In genomic region chr5:136364307-136364706, GRCh38 we compare ENCODE assay signal across 12 cellular contexts. TPM values are rescaled to one million over a fixed set of nuclear protein-coding genes. Genes with fewer than 3 reads are reported as not detected.
A peak's percentile ranks its signal among the peaks of the same experiment; 100 is the strongest.
DNase-seq lines count a peak whose midpoint lies in the region; ATAC-seq and TF ChIP-seq lines count a peak whose summit lies in the region.
"Had no signal": no experiment of that assay in that cellular context is flagged by ENCODE, and none has a peak within 500 bp of the region (broad histone marks: within the 10 kb centered on the region; RNA-seq: fewer than 3 reads in every experiment).

No MANE protein-coding gene starts in this region.

- no peak overlapping the region for H3K4me3 ChIP-seq in AG10803 (ENCODE audit: low read length)
- H3K4me3 ChIP-seq in PC-9 = no peak overlapping the region
- no peak overlapping the region for H3K4me3 ChIP-seq in adrenal gland
- H3K4me3 ChIP-seq: colonic mucosa had no signal

- POLR2A ChIA-PET in PC-9 (lab: Charles Lee; ENCODE audit: unreplicated experiment) = no interaction called here

- BruUV-seq in PC-9 (replicated peaks; lab: Mats Ljungman, UMichigan) = no TSS peak

- no peak for DNase-seq in AG10803 (ENCODE audit: low read depth)
- no peak for DNase-seq in GM20000 (ENCODE audit: low spot score)
- no peak for DNase-seq in PC-9
- DNase-seq in foreskin keratinocyte = no peak
- no peak for DNase-seq in adrenal gland
- DNase-seq in COLO829 (ENCODE audit: low spot score) = no peak
- DNase-seq: activated CD8-positive, alpha-beta memory T cell treated with anti-CD3 and anti-CD28 coated beads, Interleukin-2, amount 50 U/mL, for 48 hours; colonic mucosa; NCI-H2081 treated with DMSO at 0.1 percent for 48 hours had no signal

- WGBS in adrenal gland, 4 donors = 52 to 70% (median 60%) methylated on average over 2 of the region's 2 CpGs

- no peak overlapping the region for H3K4me2 ChIP-seq in PC-9

- no peaks in the 10 kb centered on the region for H3F3A ChIP-seq in PC-9 (ENCODE audit: insufficient read depth, low read depth)

- H3K36me3 ChIP-seq in PC-9 (ENCODE audit: low read depth) = no peaks in the 10 kb centered on the region
- H3K36me3 ChIP-seq in adrenal gland (replicated peaks in 1 of 2) = no peaks in the 10 kb centered on the region
- H3K36me3 ChIP-seq: colonic mucosa had no signal

- ATAC-seq in foreskin keratinocyte (no peak), HG03175 (IDR thresholded peaks at IDR 0.05; ENCODE audit: unreplicated experiment) (no peak), GM18519 (IDR thresholded peaks at IDR 0.05; ENCODE audit: low FRiP score, unreplicated experiment) (no peak)

- TF ChIP-seq POLR2A in adrenal gland (IDR thresholded peaks at IDR 0.05) = no peak

- H2AFZ ChIP-seq in PC-9 = no peak overlapping the region

- H3K4me1 ChIP-seq in PC-9 (replicated peaks; ENCODE audit: insufficient read depth) = no peaks in the 10 kb centered on the region
- no peaks in the 10 kb centered on the region for H3K4me1 ChIP-seq in foreskin keratinocyte
- no peaks in the 10 kb centered on the region for H3K4me1 ChIP-seq in adrenal gland (replicated peaks in 1 of 2)
- H3K4me1 ChIP-seq: colonic mucosa had no signal

- TF ChIP-seq CTCF in AG10803 (conservative IDR thresholded peaks at IDR 0.05; ENCODE audit: low read length) = peak; percentile 22; the same call in 1 of the 2 replicates
- TF ChIP-seq CTCF in GM20000 (IDR thresholded peaks at IDR 0.05; ENCODE audit: extremely low read depth, missing control alignments) = peak; percentile 30
- TF ChIP-seq CTCF in PC-9 (conservative IDR thresholded peaks at IDR 0.05) = peak; percentile 78
- peak; percentile 50 for TF ChIP-seq CTCF in foreskin keratinocyte (conservative IDR thresholded peaks at IDR 0.05)
- TF ChIP-seq CTCF in adrenal gland (IDR thresholded peaks at IDR 0.05) = peak in 2 of 6 experiments; percentile 22 to 30

- H3K9me3 ChIP-seq in PC-9 (ENCODE audit: insufficient read depth, low read depth) = no peaks in the 10 kb centered on the region
- no peaks in the 10 kb centered on the region for H3K9me3 ChIP-seq in adrenal gland (replicated peaks in 1 of 3)
- H3K9me3 ChIP-seq: colonic mucosa had no signal

- H3K9me2 ChIP-seq in PC-9 (ENCODE audit: insufficient read depth) = no peaks in the 10 kb centered on the region; the same call in 1 of the 2 replicates

- H4K20me1 ChIP-seq in PC-9 (ENCODE audit: insufficient read depth) = no peaks in the 10 kb centered on the region

- H3K79me2 ChIP-seq in PC-9 (ENCODE audit: low read depth) = no peaks in the 10 kb centered on the region

- H3K27ac ChIP-seq in PC-9 (no peak overlapping the region), foreskin keratinocyte (no peak overlapping the region), adrenal gland (no peak overlapping the region)
- H3K27ac ChIP-seq: colonic mucosa had no signal

- H3K27me3 ChIP-seq in PC-9 (ENCODE audit: insufficient read depth, low read depth) = no peaks in the 10 kb centered on the region
- peaks cover 4% of the 10 kb centered on the region for H3K27me3 ChIP-seq in foreskin keratinocyte
- peaks cover 4% of the 10 kb centered on the region for H3K27me3 ChIP-seq in adrenal gland
- H3K27me3 ChIP-seq: colonic mucosa had no signal

- CTCF ChIA-PET in PC-9 (lab: Charles Lee) = no interaction called here

- intact Hi-C loops in PC-9 (cut with micrococcal nuclease; ENCODE audit: unreplicated experiment) = loop anchor here (1.0 to 5.0 kb wide), 3 partner anchors 112 to 406 kb away; no protein-coding TSS in a partner anchor
- intact Hi-C loops in adrenal gland (cut with DNase I) = no loop called here

RNA-seq across cellular contexts. Expression of gene TRPC7, which starts 1.0 kb away (rescaled TPM):
- not detected in 2 replicates for total RNA-seq in PC-9 (2021)
- not detected in 2 replicates for total RNA-seq in foreskin keratinocyte
- not detected in 2 replicates for polyA plus RNA-seq in foreskin keratinocyte
- 1 to 10 TPM in 1 of 8 donors, under 1 TPM in 3, not detected in 4; 0.11 to 1.2 (median 0.44) TPM for total RNA-seq in adrenal gland
- polyA plus RNA-seq in adrenal gland = under 1 TPM in 2 of 3 donors, not detected in 1; 0.20 to 0.24 TPM
- total RNA-seq: colonic mucosa; T-helper 2 cell treated with Interferon-gamma antibody and Interleukin-4, amounts not matched to agents 100 ng/mL and 5 ng/mL, for 36 hours had no signal
